In genomic region chr14:71594828-71595227, GRCh38 we compare ENCODE assay signal across 11 cellular contexts.
DNase-seq lines count a peak whose midpoint lies in the region; ATAC-seq and TF ChIP-seq lines count a peak whose summit lies in the region.
"Had no signal": no experiment of that assay in that cellular context is flagged by ENCODE, and none has a peak within 500 bp of the region (broad histone marks: within the 10 kb centered on the region; RNA-seq: fewer than 3 reads in every experiment).

No MANE protein-coding gene starts in this region.

- POLR2A ChIA-PET in activated CD8-positive, alpha-beta T cell treated with anti-CD3 and anti-CD28 coated beads for 36 hours (lab: Charles Lee) = interaction anchor here (1.1 kb wide), 2 partner anchors 13 to 273 kb away, joined by 4 read pairs; no protein-coding TSS in a partner anchor

- peaks cover 19% of the 10 kb centered on the region for H3K36me3 Mint-ChIP-seq in activated CD8-positive, alpha-beta T cell treated with anti-CD3 and anti-CD28 coated beads for 36 hours (ENCODE audit: low read depth)
- peaks cover 46% of the 10 kb centered on the region for H3K36me3 Mint-ChIP-seq in stimulated activated memory B cell treated with anti-CD40 and anti-IgM and Interleukin-4, amounts not matched to agents 10 μg/mL and 1 μg/mL and 100 μg/mL, for 72 hours

- H3K36me3 ChIP-seq in breast epithelium = no peaks in the 10 kb centered on the region
- H3K36me3 ChIP-seq: SJCRH30 had no signal

- H3K4me3 ChIP-seq in fibroblast of villous mesenchyme (ENCODE audit: low read depth, low read length) = no peak overlapping the region
- H3K4me3 ChIP-seq in breast epithelium = no peak overlapping the region
- H3K4me3 ChIP-seq: SJCRH30 had no signal

- no peak for TF ChIP-seq POLR2A in breast epithelium (IDR thresholded peaks at IDR 0.05)

- peak overlapping the region; percentile 70 for H3K27ac Mint-ChIP-seq in activated CD8-positive, alpha-beta T cell treated with anti-CD3 and anti-CD28 coated beads for 36 hours
- no peak overlapping the region for H3K27ac Mint-ChIP-seq in stimulated activated memory B cell treated with anti-CD40 and anti-IgM and Interleukin-4, amounts not matched to agents 10 μg/mL and 1 μg/mL and 100 μg/mL, for 72 hours
- H3K27ac Mint-ChIP-seq: activated B cell treated with CpG ODN at 0.5 μM for 24 hours had no signal

- CTCF ChIA-PET in activated CD8-positive, alpha-beta T cell treated with anti-CD3 and anti-CD28 coated beads for 36 hours (lab: Charles Lee) = interaction anchor here (1.1 to 1.5 kb wide), 3 partner anchors 41 to 273 kb away, joined by 3 to 4 read pairs (median 3); no protein-coding TSS in a partner anchor

- no peaks in the 10 kb centered on the region for H3K27me3 ChIP-seq in breast epithelium
- H3K27me3 ChIP-seq: SJCRH30 had no signal

- H3K4me1 Mint-ChIP-seq in activated CD8-positive, alpha-beta T cell treated with anti-CD3 and anti-CD28 coated beads for 36 hours (ENCODE audit: low read depth) = peaks cover 68% of the 10 kb centered on the region
- H3K4me1 Mint-ChIP-seq in stimulated activated memory B cell treated with anti-CD40 and anti-IgM and Interleukin-4, amounts not matched to agents 10 μg/mL and 1 μg/mL and 100 μg/mL, for 72 hours = peaks cover 27% of the 10 kb centered on the region

- ATAC-seq in activated CD8-positive, alpha-beta T cell treated with anti-CD3 and anti-CD28 coated beads for 36 hours = peak; percentile 34
- no peak for ATAC-seq in stimulated activated memory B cell treated with anti-CD40 and anti-IgM and Interleukin-4, amounts not matched to agents 10 μg/mL and 1 μg/mL and 100 μg/mL, for 72 hours
- ATAC-seq: left colon had no signal

- H3K9me3 ChIP-seq in breast epithelium = no peaks in the 10 kb centered on the region
- H3K9me3 ChIP-seq: SJCRH30 had no signal

- peak overlapping the region; percentile 25 for H3K4me3 Mint-ChIP-seq in activated CD8-positive, alpha-beta T cell treated with anti-CD3 and anti-CD28 coated beads for 36 hours
- no peak overlapping the region for H3K4me3 Mint-ChIP-seq in stimulated activated memory B cell treated with anti-CD40 and anti-IgM and Interleukin-4, amounts not matched to agents 10 μg/mL and 1 μg/mL and 100 μg/mL, for 72 hours
- H3K4me3 Mint-ChIP-seq: activated B cell treated with CpG ODN at 0.5 μM for 24 hours had no signal

- H3K4me1 ChIP-seq in breast epithelium = no peaks in the 10 kb centered on the region

- H3K27ac ChIP-seq in breast epithelium = no peak overlapping the region
- H3K27ac ChIP-seq: SJCRH30 had no signal

- intact Hi-C loops in activated CD8-positive, alpha-beta T cell treated with anti-CD3 and anti-CD28 coated beads for 36 hours (cut with micrococcal nuclease) = loop anchor here (5.0 kb wide), 1 partner anchor 38 kb away; no protein-coding TSS in a partner anchor
- intact Hi-C loops in breast epithelium (cut with DNase I; ENCODE audit: low total_unique reads) = no loop called here

- peaks cover 2% of the 10 kb centered on the region for H3K9me3 Mint-ChIP-seq in activated CD8-positive, alpha-beta T cell treated with anti-CD3 and anti-CD28 coated beads for 36 hours
- peaks cover 3% of the 10 kb centered on the region for H3K9me3 Mint-ChIP-seq in stimulated activated memory B cell treated with anti-CD40 and anti-IgM and Interleukin-4, amounts not matched to agents 10 μg/mL and 1 μg/mL and 100 μg/mL, for 72 hours

- DNase-seq in stimulated activated CD4-positive, alpha-beta T cell treated with anti-CD3 and anti-CD28 coated beads, Interleukin-1b, Interleukin-23, amount 100 ng/mL, for 48 hours = peak; percentile 9
- no peak for DNase-seq in stimulated activated CD4-positive, alpha-beta T cell treated with anti-CD3 and anti-CD28 coated beads, Interleukin-2, amount 100 ng/mL, for 24 hours
- peak; percentile 38 for DNase-seq in activated CD8-positive, alpha-beta T cell treated with anti-CD3 and anti-CD28 coated beads for 36 hours
- DNase-seq in fibroblast of villous mesenchyme (ENCODE audit: low read depth) = peak; percentile 63
- DNase-seq in NOMO-1 (lab: John Stamatoyannopoulos, UW; ENCODE audit: unreplicated experiment in 2 of 2) = no peak
- DNase-seq in CD1c-positive myeloid dendritic cell (ENCODE audit: extremely low spot score) = no peak
- DNase-seq in breast epithelium (ENCODE audit: low spot score in 2 of 2) = no peak
- DNase-seq: activated B cell treated with CpG ODN at 0.5 μM for 24 hours, left colon, SJCRH30 had no signal

- no peaks in the 10 kb centered on the region for H3K27me3 Mint-ChIP-seq in activated CD8-positive, alpha-beta T cell treated with anti-CD3 and anti-CD28 coated beads for 36 hours
- no peaks in the 10 kb centered on the region for H3K27me3 Mint-ChIP-seq in stimulated activated memory B cell treated with anti-CD40 and anti-IgM and Interleukin-4, amounts not matched to agents 10 μg/mL and 1 μg/mL and 100 μg/mL, for 72 hours
- H3K27me3 Mint-ChIP-seq: activated B cell treated with CpG ODN at 0.5 μM for 24 hours had no signal

- no peak for TF ChIP-seq CTCF in activated CD8-positive, alpha-beta T cell treated with anti-CD3 and anti-CD28 coated beads for 36 hours (IDR thresholded peaks at IDR 0.05)
- TF ChIP-seq CTCF in fibroblast of villous mesenchyme (IDR thresholded peaks at IDR 0.05; ENCODE audit: insufficient read depth, low read depth, low read length) (no peak), breast epithelium (IDR thresholded peaks at IDR 0.05) (no peak)

Comparison
In these comparisons a context has a peak if more than half of its experiments do, and no peak if none do; other contexts are left out.
1. DNase-seq: peak in stimulated activated CD4-positive, alpha-beta T cell treated with anti-CD3 and anti-CD28 coated beads, Interleukin-1b, Interleukin-23, amount 100 ng/mL, for 48 hours (single experiment), activated CD8-positive, alpha-beta T cell treated with anti-CD3 and anti-CD28 coated beads for 36 hours (single experiment) and fibroblast of villous mesenchyme (single experiment); none in stimulated activated CD4-positive, alpha-beta T cell treated with anti-CD3 and anti-CD28 coated beads, Interleukin-2, amount 100 ng/mL, for 24 hours (0 of 2), NOMO-1 (0 of 2), CD1c-positive myeloid dendritic cell (single experiment) and breast epithelium (0 of 2).